In the genomic region with DNA sequence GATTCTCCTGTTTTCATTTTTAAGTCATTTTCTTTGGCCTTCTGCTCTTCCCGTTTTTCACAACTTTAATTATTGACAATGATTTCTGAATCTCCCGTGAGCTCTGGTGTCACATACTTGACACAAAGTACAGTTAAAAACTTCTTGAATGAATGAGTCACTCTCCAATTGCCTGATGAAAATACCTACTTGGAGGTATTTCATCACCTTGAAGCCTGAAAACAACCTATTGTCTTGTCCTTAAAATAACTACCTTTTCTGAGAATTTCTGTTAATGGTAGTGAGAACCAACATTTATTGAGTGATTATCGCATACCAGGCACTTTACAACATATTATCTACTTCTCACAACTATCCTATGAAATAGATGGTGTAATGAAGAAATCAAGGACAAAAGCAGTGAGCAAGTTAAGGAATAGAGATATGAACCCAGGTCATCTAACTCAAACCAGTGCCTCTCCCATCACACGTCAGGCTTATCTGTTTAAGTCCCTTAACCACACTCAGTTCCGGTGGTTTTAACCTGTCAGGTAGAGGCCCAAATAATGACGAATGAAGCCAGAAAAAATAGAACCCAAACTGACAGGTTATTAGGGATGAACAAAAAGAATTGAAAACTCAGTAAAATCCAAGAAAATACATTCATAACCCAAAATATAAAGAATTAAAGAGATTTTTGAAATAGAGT, we compare ENCODE assay signal across 1 cellular context.
TF ChIP-seq lines count a peak whose summit lies in the region.

No MANE protein-coding gene starts in this region.

TF ChIP-seq in K562, 482 proteins besides CTCF, POLR2A, EP300 and RAD21 (continued from another document):
- TF ChIP-seq RREB1 (CRISPR knock-in tag; IDR thresholded peaks at IDR 0.05) (no peak), ETV5 (CRISPR knock-in tag; IDR thresholded peaks at IDR 0.05; ENCODE audit: low read depth) (peak; percentile 72; the same call in 1 of the 2 replicates), CEBPG (CRISPR knock-in tag; IDR thresholded peaks at IDR 0.05) (no peak), CEBPG (tag; conservative IDR thresholded peaks at IDR 0.05 in 1 of 2, IDR thresholded peaks at IDR 0.05 in 1 of 2) (peak; percentile 37 to 69; a peak in 3 of 4 replicates), ZC3H4 (CRISPR knock-in tag; IDR thresholded peaks at IDR 0.05; ENCODE audit: borderline replicate concordance) (no peak), RFX5 (IDR thresholded peaks at IDR 0.05; ENCODE audit: low read depth, low read length) (no peak), KDM4B (IDR thresholded peaks at IDR 0.05; ENCODE audit: borderline replicate concordance in 2 of 2, low read depth in 1 of 2) (no peak), MAX (CRISPR knock-in tag; IDR thresholded peaks at IDR 0.05) (no peak), KDM1A (IDR thresholded peaks at IDR 0.05) (peak; percentile 82 to 83), TRIM28 (IDR thresholded peaks at IDR 0.05) (no peak), RCOR1 (IDR thresholded peaks at IDR 0.05; ENCODE audit: borderline replicate concordance in 1 of 2, low read depth in 2 of 2, low read length in 2 of 2) (peak in 1 of 2 experiments; percentile 69; a peak in 1 of 4 replicates), CBX2 (IDR thresholded peaks at IDR 0.05; ENCODE audit: insufficient read depth, low read length, poor library complexity, severe bottlenecking) (no peak), ZKSCAN1 (IDR thresholded peaks at IDR 0.05; ENCODE audit: low read depth, low read length) (no peak)
